Comparison of ENCODE assay signal across 16 cellular contexts in the genomic region with DNA sequence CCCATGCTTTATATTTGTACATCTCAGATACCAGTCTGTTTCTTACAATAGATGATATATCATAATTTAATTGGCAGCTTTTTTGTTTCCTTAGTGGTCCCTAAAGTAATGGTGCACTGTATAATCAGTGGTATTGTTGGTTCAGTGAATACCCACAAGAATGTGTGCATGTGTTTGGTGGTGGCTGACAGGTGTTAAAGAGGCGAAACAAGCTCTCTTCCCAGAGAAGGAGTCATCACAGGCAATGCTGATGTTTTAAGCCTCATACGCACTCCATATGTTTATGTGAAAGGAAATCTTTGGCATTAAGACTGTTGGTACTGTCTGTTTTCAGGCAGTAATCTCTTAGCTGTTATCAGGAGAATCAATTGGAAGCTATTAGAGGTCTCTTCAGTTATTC. TPM values are rescaled to one million over a fixed set of nuclear protein-coding genes. Genes with fewer than 3 reads are reported as not detected.
DNase-seq lines count a peak whose midpoint lies in the region; ATAC-seq, FAIRE-seq and TF ChIP-seq lines count a peak whose summit lies in the region.
"Had no signal": no experiment of that assay in that cellular context is flagged by ENCODE, and none has a peak within 500 bp of the region (broad histone marks: within the 10 kb centered on the region; RNA-seq: fewer than 3 reads in every experiment).

No MANE protein-coding gene starts in this region.

- peak; percentile 13 for FAIRE-seq in GM12878 (lab: Jason Lieb, UNC)
- FAIRE-seq: GM18507 had no signal

- POLR2A ChIA-PET in GM12878 (lab: Charles Lee), result interaction anchor here (1.5 kb wide), 1 partner anchor 16 kb away, joined by 3 read pairs; no protein-coding TSS in a partner anchor

- no peak for TF ChIP-seq RAD21 in GM12878 (IDR thresholded peaks at IDR 0.05; ENCODE audit: insufficient read depth, low read depth, low read length)

- no peaks in the 10 kb centered on the region for H3K9me3 ChIP-seq in GM12878 (replicated peaks; ENCODE audit: control insufficient read depth, insufficient read depth, low read length)
- H3K9me3 ChIP-seq: BLaER1 had no signal

- intact Hi-C loops in GM12878 (cut with micrococcal nuclease; ENCODE audit: unreplicated experiment), result loop anchor here (10.0 kb wide), 1 partner anchor 63 kb away; no protein-coding TSS in a partner anchor

- DNase-seq in NCI-H510A treated with DMSO at 0.1 percent for 48 hours (lab: John Stamatoyannopoulos, UW), result peak; percentile 24
- DNase-seq in NCI-H510A (lab: John Stamatoyannopoulos, UW), result no peak
- peak; percentile 64 for DNase-seq in NCI-H82 (lab: John Stamatoyannopoulos, UW)
- no peak for DNase-seq in GM12878 (ENCODE audit: low read depth, low spot score)
- no peak for DNase-seq in foreskin fibroblast
- DNase-seq: 8988T; AML-193; CD8-positive, alpha-beta memory T cell; DND-41; GDM1; H7 had no signal

- no peak for TF ChIP-seq CTCF in GM12878 (IDR thresholded peaks at IDR 0.05 in 2 of 3, conservative IDR thresholded peaks at IDR 0.05 in 1 of 3; ENCODE audit: control insufficient read depth in 2 of 3, extremely low read depth in 1 of 3, insufficient read depth in 1 of 3, low read depth in 3 of 3, low read length in 3 of 3)
- no peak for TF ChIP-seq CTCF in foreskin fibroblast (IDR thresholded peaks at IDR 0.05; ENCODE audit: low read depth, low read length)

- in situ Hi-C loops in GM12878 (cut with MboI), result no loop called here

- no TSS peak for BruUV-seq in GM12878 (replicated peaks; lab: Mats Ljungman, UMichigan)

- SMC1A ChIA-PET in GM12878 (lab: Charles Lee; ENCODE audit: uncharacterized antibody, unreplicated experiment), result interaction anchor here (0.8 kb wide), 1 partner anchor 612 kb away, joined by 4 read pairs; no protein-coding TSS in a partner anchor

- no peak for ATAC-seq in GM12878
- no peak for ATAC-seq in GM19395 (IDR thresholded peaks at IDR 0.05; ENCODE audit: unreplicated experiment)
- no peak for ATAC-seq in GM18505 (IDR thresholded peaks at IDR 0.05; ENCODE audit: unreplicated experiment)
- ATAC-seq: GM23338 had no signal

- 93% methylated on average over 2 of the region's 2 CpGs for WGBS in GM12878 (ENCODE audit: insufficient coverage, insufficient replicate concordance, low lambda C conversion rate, missing lambda C conversion rate)

- H3K79me2 ChIP-seq in GM12878 (ENCODE audit: control insufficient read depth, insufficient read depth, low read length), result no peaks in the 10 kb centered on the region

- no peak for TF ChIP-seq POLR2A in GM12878 (IDR thresholded peaks at IDR 0.05; ENCODE audit: low read depth, low read length)
- no peak for TF ChIP-seq POLR2A in GM18505 (IDR thresholded peaks at IDR 0.05; ENCODE audit: borderline replicate concordance, extremely low read depth, insufficient read depth, insufficient read length)

- CTCF ChIA-PET in GM12878 (lab: Yijun Ruan, JAX), result interaction anchor here (0.6 to 1.3 kb wide), 2 partner anchors 12 to 356 kb away, joined by 3 read pairs; no protein-coding TSS in a partner anchor

- RAD21 ChIA-PET in GM12878 (lab: Charles Lee; ENCODE audit: unreplicated experiment), result no interaction called here

- no peaks in the 10 kb centered on the region; a peak in 1 of 4 replicates for H3K36me3 ChIP-seq in GM12878 (ENCODE audit: control insufficient read depth in 2 of 2, insufficient read depth in 2 of 2, low read length in 1 of 2)

- no peak overlapping the region for H3K4me3 ChIP-seq in GM12878
- H3K4me3 ChIP-seq in foreskin fibroblast (ENCODE audit: low read depth in 1 of 2, low read length in 2 of 2), result no peak overlapping the region
- H3K4me3 ChIP-seq: BLaER1, GM23338 had no signal

- H4K20me1 ChIP-seq in GM12878 (ENCODE audit: control insufficient read depth, insufficient read depth), result no peaks in the 10 kb centered on the region
- H4K20me1 ChIP-seq: BLaER1 had no signal

- no peak overlapping the region for H3K27ac ChIP-seq in GM12878 (ENCODE audit: control insufficient read depth, insufficient read depth)
- H3K27ac ChIP-seq: BLaER1 had no signal

- H3K9ac ChIP-seq in GM12878 (ENCODE audit: control insufficient read depth, insufficient read depth, low read length), result no peak overlapping the region
- H3K9ac ChIP-seq: BLaER1 had no signal

- no peak for TF ChIP-seq EP300 in GM12878 (IDR thresholded peaks at IDR 0.05; ENCODE audit: borderline replicate concordance in 1 of 2, control insufficient read depth in 1 of 2, low read depth in 2 of 2, low read length in 2 of 2)

- no peaks in the 10 kb centered on the region for H3K4me1 ChIP-seq in GM12878 (ENCODE audit: control insufficient read depth, insufficient read depth, low read length)
- H3K4me1 ChIP-seq: BLaER1 had no signal

- no peaks in the 10 kb centered on the region for H3K27me3 ChIP-seq in GM12878 (replicated peaks in 1 of 2; ENCODE audit: control insufficient read depth in 2 of 2, insufficient read depth in 2 of 2, low read length in 1 of 2)
- H3K27me3 ChIP-seq: BLaER1 had no signal

- H2AFZ ChIP-seq in GM12878 (ENCODE audit: control insufficient read depth, low read depth, low read length), result no peak overlapping the region
- H2AFZ ChIP-seq: GM23338 had no signal

- H3K4me2 ChIP-seq in GM12878 (ENCODE audit: control insufficient read depth, insufficient read depth), result no peak overlapping the region
- H3K4me2 ChIP-seq: BLaER1, GM23338 had no signal

TF ChIP-seq in GM12878, 131 proteins besides CTCF, POLR2A, EP300 and RAD21:
- TF ChIP-seq, protein P1, sequence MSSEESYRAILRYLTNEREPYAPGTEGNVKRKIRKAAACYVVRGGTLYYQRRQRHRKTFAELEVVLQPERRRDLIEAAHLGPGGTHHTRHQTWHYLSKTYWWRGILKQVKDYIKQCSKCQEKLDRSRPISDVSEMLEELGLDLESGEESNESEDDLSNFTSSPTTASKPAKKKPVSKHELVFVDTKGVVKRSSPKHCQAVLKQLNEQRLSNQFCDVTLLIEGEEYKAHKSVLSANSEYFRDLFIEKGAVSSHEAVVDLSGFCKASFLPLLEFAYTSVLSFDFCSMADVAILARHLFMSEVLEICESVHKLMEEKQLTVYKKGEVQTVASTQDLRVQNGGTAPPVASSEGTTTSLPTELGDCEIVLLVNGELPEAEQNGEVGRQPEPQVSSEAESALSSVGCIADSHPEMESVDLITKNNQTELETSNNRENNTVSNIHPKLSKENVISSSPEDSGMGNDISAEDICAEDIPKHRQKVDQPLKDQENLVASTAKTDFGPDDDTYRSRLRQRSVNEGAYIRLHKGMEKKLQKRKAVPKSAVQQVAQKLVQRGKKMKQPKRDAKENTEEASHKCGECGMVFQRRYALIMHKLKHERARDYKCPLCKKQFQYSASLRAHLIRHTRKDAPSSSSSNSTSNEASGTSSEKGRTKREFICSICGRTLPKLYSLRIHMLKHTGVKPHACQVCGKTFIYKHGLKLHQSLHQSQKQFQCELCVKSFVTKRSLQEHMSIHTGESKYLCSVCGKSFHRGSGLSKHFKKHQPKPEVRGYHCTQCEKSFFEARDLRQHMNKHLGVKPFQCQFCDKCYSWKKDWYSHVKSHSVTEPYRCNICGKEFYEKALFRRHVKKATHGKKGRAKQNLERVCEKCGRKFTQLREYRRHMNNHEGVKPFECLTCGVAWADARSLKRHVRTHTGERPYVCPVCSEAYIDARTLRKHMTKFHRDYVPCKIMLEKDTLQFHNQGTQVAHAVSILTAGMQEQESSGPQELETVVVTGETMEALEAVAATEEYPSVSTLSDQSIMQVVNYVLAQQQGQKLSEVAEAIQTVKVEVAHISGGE (CRISPR knock-in tag; IDR thresholded peaks at IDR 0.05), result no peak
- TF ChIP-seq ZNF274 (IDR thresholded peaks at IDR 0.05; ENCODE audit: insufficient read depth, insufficient read length) (no peak), CBX5 (IDR thresholded peaks at IDR 0.05; ENCODE audit: low read depth) (no peak)

RNA-seq across cellular contexts. Expression of a gene that starts 49.2 kb away (rescaled TPM):
- total RNA-seq in GM12878 (2013; cell fraction: nucleolus; rRNA removed), result 21.2 and 21.8 TPM in 2 replicates
- total RNA-seq in GM12878 (2014; rRNA removed), result 3.5 TPM in 2 replicates
- total RNA-seq in GM12878 (2014; rRNA removed; fragmentation: Illumina TruSeq; extraction: Trizol), result 4.7 and 4.9 TPM in 2 replicates
- 7.3 and 8.7 TPM in 2 replicates for total RNA-seq in GM12878 (2021)
- polyA plus RNA-seq in GM12878 (2011; ENCODE audit: low read depth), result 2.4 TPM
- polyA plus RNA-seq in GM12878 (2011; rRNA removed), result 3.8 and 4.4 TPM in 2 replicates
- polyA plus RNA-seq in GM12878 (2011; cell fraction: cytosol; rRNA removed), result 4.3 and 5.9 TPM in 2 replicates
- 6.0 and 7.4 TPM in 2 replicates for polyA plus RNA-seq in GM12878 (2011; cell fraction: nucleus; rRNA removed)
- 3.1 and 3.5 TPM in 2 replicates for polyA plus RNA-seq in GM12878 (2012)
- polyA plus RNA-seq in GM12878 (2014; fragmentation: Illumina TruSeq; extraction: Trizol), result 5.6 and 6.5 TPM in 2 replicates
- polyA plus RNA-seq in GM12878 (2014; fragmentation: Nextera tagmentation; extraction: Ambion mirVana), result under 1 TPM; 0.53 to 0.80 TPM
- 2.4 and 2.5 TPM in 2 replicates for polyA plus RNA-seq in GM12878 (2014; rRNA removed)
- 1 to 10 TPM; 2.8 to 4.6 TPM for polyA plus RNA-seq in GM12878 (2016; fragmentation: Nextera tagmentation; extraction: Ambion mirVana)
- polyA minus RNA-seq in GM12878 (2011; rRNA and poly(A)+ RNA removed), result 24.6 and 36.5 TPM in 2 replicates
- polyA minus RNA-seq in GM12878 (2011; cell fraction: cytosol; rRNA and poly(A)+ RNA removed), result 8.2 and 10.9 TPM in 2 replicates
- polyA minus RNA-seq in GM12878 (2011; cell fraction: nucleus; rRNA and poly(A)+ RNA removed), result 12.3 and 19.9 TPM in 2 replicates

RNA-seq across cellular contexts. Expression of a gene that starts 57.5 kb away (rescaled TPM):
- total RNA-seq in GM12878 (2013; cell fraction: nucleolus; rRNA removed), result 9.7 and 11.2 TPM in 2 replicates
- total RNA-seq in GM12878 (2014; rRNA removed), result 22.1 and 27.2 TPM in 2 replicates
- 30.9 and 33.6 TPM in 2 replicates for total RNA-seq in GM12878 (2014; rRNA removed; fragmentation: Illumina TruSeq; extraction: Trizol)
- total RNA-seq in GM12878 (2021), result 21.9 and 23.6 TPM in 2 replicates
- 17.6 TPM for polyA plus RNA-seq in GM12878 (2011; ENCODE audit: low read depth)
- 25.5 and 37.4 TPM in 2 replicates for polyA plus RNA-seq in GM12878 (2011; rRNA removed)
- polyA plus RNA-seq in GM12878 (2011; cell fraction: cytosol; rRNA removed), result 10.2 and 11.4 TPM in 2 replicates
- 6.5 and 6.9 TPM in 2 replicates for polyA plus RNA-seq in GM12878 (2011; cell fraction: nucleus; rRNA removed)
- polyA plus RNA-seq in GM12878 (2012), result 20.7 and 27.3 TPM in 2 replicates
- 28.6 and 32.6 TPM in 2 replicates for polyA plus RNA-seq in GM12878 (2014; fragmentation: Illumina TruSeq; extraction: Trizol)
- 10 to 100 TPM; 25.4 to 28.4 TPM for polyA plus RNA-seq in GM12878 (2014; fragmentation: Nextera tagmentation; extraction: Ambion mirVana)
- 15.8 and 20.9 TPM in 2 replicates for polyA plus RNA-seq in GM12878 (2014; rRNA removed)
- 10 to 100 TPM; 41.8 to 46.1 TPM for polyA plus RNA-seq in GM12878 (2016; fragmentation: Nextera tagmentation; extraction: Ambion mirVana)
- polyA minus RNA-seq in GM12878 (2011; rRNA and poly(A)+ RNA removed), result 19.6 and 33.4 TPM in 2 replicates
- 12.7 and 18.2 TPM in 2 replicates for polyA minus RNA-seq in GM12878 (2011; cell fraction: cytosol; rRNA and poly(A)+ RNA removed)
- polyA minus RNA-seq in GM12878 (2011; cell fraction: nucleus; rRNA and poly(A)+ RNA removed), result 3.6 and 6.4 TPM in 2 replicates

Comparison
In these comparisons a context has a peak if more than half of its experiments do, and no peak if none do; other contexts are left out.
1. DNase-seq: peak in NCI-H510A treated with DMSO at 0.1 percent for 48 hours (single experiment) and NCI-H82 (single experiment); none in NCI-H510A (single experiment), GM12878 (single experiment) and foreskin fibroblast (0 of 2).